1 cellular context compared by ENCODE assay signal in genomic region chr6:16436550-16436949, GRCh38.
TF ChIP-seq lines count a peak whose summit lies in the region.

No MANE protein-coding gene starts in this region.

TF ChIP-seq in GM12878, 131 proteins besides CTCF, POLR2A, EP300 and RAD21 (continued from another document):
- TF ChIP-seq, protein P1, sequence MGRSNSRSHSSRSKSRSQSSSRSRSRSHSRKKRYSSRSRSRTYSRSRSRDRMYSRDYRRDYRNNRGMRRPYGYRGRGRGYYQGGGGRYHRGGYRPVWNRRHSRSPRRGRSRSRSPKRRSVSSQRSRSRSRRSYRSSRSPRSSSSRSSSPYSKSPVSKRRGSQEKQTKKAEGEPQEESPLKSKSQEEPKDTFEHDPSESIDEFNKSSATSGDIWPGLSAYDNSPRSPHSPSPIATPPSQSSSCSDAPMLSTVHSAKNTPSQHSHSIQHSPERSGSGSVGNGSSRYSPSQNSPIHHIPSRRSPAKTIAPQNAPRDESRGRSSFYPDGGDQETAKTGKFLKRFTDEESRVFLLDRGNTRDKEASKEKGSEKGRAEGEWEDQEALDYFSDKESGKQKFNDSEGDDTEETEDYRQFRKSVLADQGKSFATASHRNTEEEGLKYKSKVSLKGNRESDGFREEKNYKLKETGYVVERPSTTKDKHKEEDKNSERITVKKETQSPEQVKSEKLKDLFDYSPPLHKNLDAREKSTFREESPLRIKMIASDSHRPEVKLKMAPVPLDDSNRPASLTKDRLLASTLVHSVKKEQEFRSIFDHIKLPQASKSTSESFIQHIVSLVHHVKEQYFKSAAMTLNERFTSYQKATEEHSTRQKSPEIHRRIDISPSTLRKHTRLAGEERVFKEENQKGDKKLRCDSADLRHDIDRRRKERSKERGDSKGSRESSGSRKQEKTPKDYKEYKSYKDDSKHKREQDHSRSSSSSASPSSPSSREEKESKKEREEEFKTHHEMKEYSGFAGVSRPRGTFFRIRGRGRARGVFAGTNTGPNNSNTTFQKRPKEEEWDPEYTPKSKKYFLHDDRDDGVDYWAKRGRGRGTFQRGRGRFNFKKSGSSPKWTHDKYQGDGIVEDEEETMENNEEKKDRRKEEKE (IDR thresholded peaks at IDR 0.05): no peak
